In genomic region chr15:40795019-40795418, GRCh38 we compare ENCODE assay signal across 17 cellular contexts. TPM values are rescaled to one million over a fixed set of nuclear protein-coding genes. Genes with fewer than 3 reads are reported as not detected.
"Had no signal": no experiment of that assay in that cellular context is flagged by ENCODE, and none has a peak within 500 bp of the region (broad histone marks: within the 10 kb centered on the region; RNA-seq: fewer than 3 reads in every experiment).

No MANE protein-coding gene starts in this region.

- H3K4me3 ChIP-seq: gastroesophageal sphincter, ovary, suprapubic skin, upper lobe of right lung had no signal

- H3K9me3 ChIP-seq: gastroesophageal sphincter, ovary, suprapubic skin, upper lobe of right lung had no signal

- H3K4me3 Mint-ChIP-seq: activated B cell treated with CpG ODN at 0.5 μM for 24 hours; activated CD4-positive, alpha-beta T cell treated with anti-CD3 and anti-CD28 coated beads, Interleukin-2, amount 10 ng/mL, durations not matched to agents 24 days and 14 days had no signal

- H3K27me3 Mint-ChIP-seq: activated B cell treated with CpG ODN at 0.5 μM for 24 hours; activated CD4-positive, alpha-beta T cell treated with anti-CD3 and anti-CD28 coated beads, Interleukin-2, amount 10 ng/mL, durations not matched to agents 24 days and 14 days had no signal

- H3K36me3 ChIP-seq: ovary had no signal

- DNase-seq: activated B cell treated with CpG ODN at 0.5 μM for 24 hours; activated CD4-positive, alpha-beta T cell treated with anti-CD3 and anti-CD28 coated beads, Interleukin-2, amount 10 ng/mL, durations not matched to agents 24 days and 14 days; activated CD8-positive, alpha-beta memory T cell treated with anti-CD3 and anti-CD28 coated beads for 24 hours; activated naive CD4-positive, alpha-beta T cell treated with Interleukin-2 at 50 U/mL for 16 hours; effector CD4-positive, alpha-beta T cell; left ventricle myocardium superior; ovary; stimulated activated CD4-positive, alpha-beta T cell treated with anti-CD3 and anti-CD28 coated beads, Interleukin-12 subunit alpha, Interleukin-12 subunit beta, amount 100 ng/mL, for 4 hours; stimulated activated naive CD4-positive, alpha-beta T cell treated with Interleukin-2 at 50 U/mL for 16 hours; T-helper 1 cell; upper lobe of right lung had no signal

- H3K27ac Mint-ChIP-seq: activated B cell treated with CpG ODN at 0.5 μM for 24 hours; activated CD4-positive, alpha-beta T cell treated with anti-CD3 and anti-CD28 coated beads, Interleukin-2, amount 10 ng/mL, durations not matched to agents 24 days and 14 days had no signal

- H3K9me3 Mint-ChIP-seq: activated B cell treated with CpG ODN at 0.5 μM for 24 hours; activated CD4-positive, alpha-beta T cell treated with anti-CD3 and anti-CD28 coated beads, Interleukin-2, amount 10 ng/mL, durations not matched to agents 24 days and 14 days had no signal

- ATAC-seq: gastroesophageal sphincter, left ventricle myocardium superior, upper lobe of right lung had no signal

- H3K27ac ChIP-seq: gastroesophageal sphincter, ovary, suprapubic skin, upper lobe of right lung had no signal

- H3K27me3 ChIP-seq: gastroesophageal sphincter, ovary, suprapubic skin, upper lobe of right lung had no signal

RNA-seq across cellular contexts. Expression of gene C15orf62, which starts 25.2 kb away (rescaled TPM):
- total RNA-seq: astrocyte, left ventricle myocardium superior had no signal

RNA-seq across cellular contexts. Expression of gene PPP1R14D, which starts 33.5 kb away (rescaled TPM):
- total RNA-seq: activated CD4-positive, alpha-beta T cell treated with anti-CD3 and anti-CD28 coated beads, Interleukin-2, amount 10 ng/mL, durations not matched to agents 24 days and 14 days; astrocyte; epithelial cell of proximal tubule; gastroesophageal sphincter; kidney epithelial cell; left ventricle myocardium superior; mesenteric fat pad; suprapubic skin had no signal
